28 cellular contexts compared by ENCODE assay signal in the genomic region with DNA sequence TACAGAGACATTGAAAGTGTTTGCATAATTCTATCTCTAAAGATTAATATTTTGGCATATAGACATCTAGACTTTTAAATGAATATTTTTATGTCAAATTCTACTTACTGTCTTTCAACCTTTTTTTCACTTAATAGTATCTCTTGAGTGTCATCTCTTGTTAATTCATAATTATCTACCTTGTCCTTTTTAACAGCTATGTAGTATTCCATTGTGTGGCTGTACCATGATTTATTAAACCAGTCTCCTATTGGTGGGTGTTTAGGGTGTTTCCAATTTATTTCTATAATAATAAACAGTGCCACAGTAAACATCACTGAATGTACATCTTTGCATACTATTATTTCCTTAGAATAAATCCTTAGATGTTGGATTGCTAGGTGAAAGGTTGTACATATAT. TPM values are rescaled to one million over a fixed set of nuclear protein-coding genes. Genes with fewer than 3 reads are reported as not detected.
DNase-seq lines count a peak whose midpoint lies in the region; ATAC-seq, FAIRE-seq and TF ChIP-seq lines count a peak whose summit lies in the region.
"Had no signal": no experiment of that assay in that cellular context is flagged by ENCODE, and none has a peak within 500 bp of the region (broad histone marks: within the 10 kb centered on the region; RNA-seq: fewer than 3 reads in every experiment).

No MANE protein-coding gene starts in this region.

- TF ChIP-seq EP300 in K562 (IDR thresholded peaks at IDR 0.05; ENCODE audit: low read length) (no peak), SK-N-SH (IDR thresholded peaks at IDR 0.05; ENCODE audit: borderline replicate concordance in 1 of 2, low read depth in 1 of 2, low read length in 1 of 2) (no peak)

- peaks cover 0 to 5% (median 0%) of the 10 kb centered on the region in 7 donors for H3K9me3 Mint-ChIP-seq in CD14-positive monocyte
- H3K9me3 Mint-ChIP-seq: CD4-positive, alpha-beta memory T cell; CD8-positive, alpha-beta memory T cell had no signal

- intact Hi-C loops in CD14-positive monocyte (cut with micrococcal nuclease): loop anchor here in 1 of 2 donors (5.0 kb wide), 1 partner anchor 38 kb away; no protein-coding TSS in a partner anchor
- intact Hi-C loops in K562 (cut with micrococcal nuclease): loop anchor here (10.0 kb wide), 1 partner anchor 331 kb away; the partner anchor contains the start of gene CCDC42
- intact Hi-C loops in spleen (cut with DNase I; ENCODE audit: low total_unique reads): loop anchor here (5.0 kb wide), 1 partner anchor 333 kb away; no protein-coding TSS in a partner anchor

- H3K36me3 ChIP-seq in K562 (ENCODE audit: control insufficient read depth, insufficient read depth, low read length): no peaks in the 10 kb centered on the region
- no peaks in the 10 kb centered on the region for H3K36me3 ChIP-seq in spleen
- H3K36me3 ChIP-seq in SK-N-SH (replicated peaks in 1 of 2; ENCODE audit: control insufficient read depth in 1 of 2, insufficient read depth in 2 of 2, low read length in 1 of 2): no peaks in the 10 kb centered on the region
- H3K36me3 ChIP-seq: BLaER1 treated with 17β-estradiol and CSF1 and Interleukin-3, amounts not matched to agents 10 nM and 100 nM had no signal

- in situ Hi-C loops in K562 (cut with MboI): no loop called here

- H3K36me3 Mint-ChIP-seq in CD14-positive monocyte: peaks cover 0 to 11% of the 10 kb centered on the region in 2 donors
- H3K36me3 Mint-ChIP-seq: CD4-positive, alpha-beta memory T cell; CD4-positive, CD25-positive, alpha-beta regulatory T cell; CD8-positive, alpha-beta memory T cell had no signal

- H3K4me1 Mint-ChIP-seq in CD14-positive monocyte: peaks cover 79% of the 10 kb centered on the region

- H3K27me3 ChIP-seq in K562 (ENCODE audit: control insufficient read depth in 2 of 2, insufficient read depth in 2 of 2, low read length in 2 of 2): no peaks in the 10 kb centered on the region
- peaks cover 0 to 40% (median 0%) of the 10 kb centered on the region in 7 donors for H3K27me3 ChIP-seq in spleen (replicated peaks in 1 of 7)
- H3K27me3 ChIP-seq in SK-N-SH (ENCODE audit: insufficient read depth): peaks cover 31% of the 10 kb centered on the region; the same call in 1 of the 2 replicates
- H3K27me3 ChIP-seq: BLaER1 treated with 17β-estradiol and CSF1 and Interleukin-3, amounts not matched to agents 10 nM and 100 nM had no signal

- no peak for ATAC-seq in K562
- ATAC-seq: A549, GM12878 had no signal

- H3K9me2 ChIP-seq in SK-N-SH: no peaks in the 10 kb centered on the region

- H3K9ac ChIP-seq in K562 (ENCODE audit: insufficient read depth in 1 of 2, low read depth in 2 of 2, low read length in 2 of 2): no peak overlapping the region
- no peak overlapping the region for H3K9ac ChIP-seq in SK-N-SH
- H3K9ac ChIP-seq: BLaER1 treated with 17β-estradiol and CSF1 and Interleukin-3, amounts not matched to agents 10 nM and 100 nM had no signal

- H3K4me1 ChIP-seq in K562 (replicated peaks in 1 of 2; ENCODE audit: control insufficient read depth in 2 of 2, insufficient read depth in 2 of 2, low read length in 2 of 2): peaks cover 3 to 19% of the 10 kb centered on the region in 2 experiments; a peak in 3 of 5 replicates
- peaks cover 0 to 21% (median 9%) of the 10 kb centered on the region in 6 donors for H3K4me1 ChIP-seq in spleen
- no peaks in the 10 kb centered on the region for H3K4me1 ChIP-seq in SK-N-SH (ENCODE audit: control insufficient read depth in 1 of 2, insufficient read depth in 2 of 2, low read depth in 1 of 2, low read length in 1 of 2)

- peak overlapping the region in 1 of 7 donors; percentile 94 for H3K27ac Mint-ChIP-seq in CD14-positive monocyte
- H3K27ac Mint-ChIP-seq: B cell had no signal

- TF ChIP-seq CTCF in CD14-positive monocyte (IDR thresholded peaks at IDR 0.05): no peak
- no peak for TF ChIP-seq CTCF in K562 (IDR thresholded peaks at IDR 0.05 in 2 of 3, conservative IDR thresholded peaks at IDR 0.05 in 1 of 3; ENCODE audit: insufficient read depth in 2 of 3, low read depth in 1 of 3, low read length in 3 of 3)
- TF ChIP-seq CTCF in spleen (IDR thresholded peaks at IDR 0.05 in 8 of 11, conservative IDR thresholded peaks at IDR 0.05 in 3 of 11): no peak
- no peak for TF ChIP-seq CTCF in SK-N-SH (IDR thresholded peaks at IDR 0.05)

- no peaks in the 10 kb centered on the region for H3K79me2 ChIP-seq in K562 (ENCODE audit: control insufficient read depth, insufficient read depth, low read length)
- H3K79me2 ChIP-seq in SK-N-SH (ENCODE audit: insufficient read depth): no peaks in the 10 kb centered on the region

- DNase-seq in CD14-positive monocyte (ENCODE audit: low spot score): no peak
- no peak for DNase-seq in K562 (ENCODE audit: extremely low read depth in 1 of 4, low spot score in 3 of 4)
- no peak for DNase-seq in spleen
- DNase-seq in SK-N-SH: no peak
- DNase-seq in NOMO-1 treated with DMSO at 0.1 percent for 48 hours (lab: John Stamatoyannopoulos, UW; ENCODE audit: unreplicated experiment): no peak
- DNase-seq: AML-193; CD4-positive, CD25-positive, alpha-beta regulatory T cell; CD8-positive, alpha-beta memory T cell; COR-L47; DMS 273 treated with DMSO at 0.1 percent for 48 hours; DMS153; DMS53; DMS79; DND-41; EL; GDM1 had no signal

- POLR2A ChIA-PET in K562 (lab: Yijun Ruan, JAX): no interaction called here
- POLR2A ChIA-PET in SK-N-SH (lab: Yijun Ruan, JAX): no interaction called here

- BruUV-seq in K562 (replicated peaks; lab: Mats Ljungman, UMichigan): no TSS peak

- no peaks in the 10 kb centered on the region for H3F3A ChIP-seq in SK-N-SH (replicated peaks; ENCODE audit: insufficient read depth)

- no peak overlapping the region for H3K4me3 ChIP-seq in K562
- peak overlapping the region in 3 of 8 donors; percentile 15 to 56 (median 25) for H3K4me3 ChIP-seq in spleen
- no peak overlapping the region for H3K4me3 ChIP-seq in SK-N-SH (ENCODE audit: low read depth in 2 of 2, low read length in 1 of 2)
- H3K4me3 ChIP-seq: A549; BLaER1 treated with 17β-estradiol and CSF1 and Interleukin-3, amounts not matched to agents 10 nM and 100 nM; GM12878 had no signal

- FAIRE-seq in K562 (lab: Jason Lieb, UNC): no peak
- FAIRE-seq: A549, GM12878, GM12892, GM18507 had no signal

- H3K4me3 Mint-ChIP-seq in CD14-positive monocyte: peak overlapping the region; percentile 41 to 85
- H3K4me3 Mint-ChIP-seq: B cell; CD4-positive, CD25-positive, alpha-beta regulatory T cell; CD8-positive, alpha-beta memory T cell had no signal

- TF ChIP-seq RAD21 in K562 (CRISPR knock-in tag; conservative IDR thresholded peaks at IDR 0.05 in 1 of 2, IDR thresholded peaks at IDR 0.05 in 1 of 2) (no peak), SK-N-SH (IDR thresholded peaks at IDR 0.05; ENCODE audit: low read length) (no peak)

- H3K27ac ChIP-seq in K562 (ENCODE audit: extremely low read depth, low read depth, low read length) (no peak overlapping the region), spleen (peak overlapping the region in 6 of 8 donors; percentile 61 to 91 (median 81)), SK-N-SH (ENCODE audit: low read depth in 2 of 2, low read length in 1 of 2) (no peak overlapping the region)
- H3K27ac ChIP-seq: 22Rv1; A549; BLaER1 treated with 17β-estradiol and CSF1 and Interleukin-3, amounts not matched to agents 10 nM and 100 nM; C4-2B had no signal

- H4K20me1 ChIP-seq in K562 (replicated peaks; ENCODE audit: control insufficient read depth, insufficient read depth, low read length): no peaks in the 10 kb centered on the region
- no peaks in the 10 kb centered on the region for H4K20me1 ChIP-seq in SK-N-SH (ENCODE audit: insufficient read depth)
- H4K20me1 ChIP-seq: BLaER1 treated with 17β-estradiol and CSF1 and Interleukin-3, amounts not matched to agents 10 nM and 100 nM had no signal

- CTCF ChIA-PET in K562 (lab: Yijun Ruan, JAX; ENCODE audit: low intra/inter-chr PET ratio) (no interaction called here), SK-N-SH (lab: Yijun Ruan, JAX) (interaction anchor here (1.1 kb wide), 1 partner anchor 332 kb away, joined by 4 read pairs; no protein-coding TSS in a partner anchor)

- no peak overlapping the region for H2AFZ ChIP-seq in K562 (ENCODE audit: low read depth, low read length)
- no peak overlapping the region for H2AFZ ChIP-seq in SK-N-SH (ENCODE audit: low read depth)

- H3K9me1 ChIP-seq in K562 (ENCODE audit: control insufficient read depth, insufficient read depth, low read length): no peaks in the 10 kb centered on the region

- peaks cover 0 to 7% (median 3%) of the 10 kb centered on the region in 3 donors for H3K27me3 Mint-ChIP-seq in CD14-positive monocyte (ENCODE audit: low read depth in 3 of 3)

- H3K9me3 ChIP-seq in K562 (replicated peaks; ENCODE audit: control insufficient read depth, insufficient read depth, low read depth, low read length) (no peaks in the 10 kb centered on the region), spleen (peaks cover 0 to 5% (median 0%) of the 10 kb centered on the region in 8 donors), SK-N-SH (no peaks in the 10 kb centered on the region)
- H3K9me3 ChIP-seq: A549 had no signal

- TF ChIP-seq POLR2A in K562 (conservative IDR thresholded peaks at IDR 0.05): no peak
- no peak for TF ChIP-seq POLR2A in spleen (IDR thresholded peaks at IDR 0.05)

- H3K4me2 ChIP-seq in K562 (ENCODE audit: insufficient read depth, low read length): no peak overlapping the region
- H3K4me2 ChIP-seq in SK-N-SH: no peak overlapping the region
- H3K4me2 ChIP-seq: A549 had no signal

RNA-seq across cellular contexts. Expression of gene RNF222, which starts 16.3 kb away (rescaled TPM):
- polyA plus RNA-seq in CD14-positive monocyte (not detected), K562 (2011; rRNA removed) (not detected in 2 replicates), K562 (2014; fragmentation: Illumina TruSeq; extraction: Trizol) (not detected in 2 replicates), K562 (2014; fragmentation: Nextera tagmentation; extraction: Ambion mirVana) (not detected), K562 (2014; rRNA removed) (not detected in 2 replicates), spleen (under 1 TPM in 2 of 3 donors, not detected in 1; 0.03 to 0.05 TPM), SK-N-SH (2012; rRNA removed) (not detected in 2 replicates)
- total RNA-seq in K562 (2011; cell fraction: chromatin; rRNA removed; ENCODE audit: low replicate concordance): not detected in 2 replicates
- total RNA-seq in K562 (2011; cell fraction: nucleolus; rRNA removed): not detected in 2 replicates
- not detected in 2 replicates for total RNA-seq in K562 (2011; cell fraction: nucleoplasm; rRNA removed)
- total RNA-seq in K562 (2014; rRNA removed) (0.08 TPM in 1 of 2 replicates, not detected in the other), K562 (2014; rRNA removed; fragmentation: Illumina TruSeq; extraction: Trizol) (0.06 TPM in 1 of 2 replicates, not detected in the other), K562 (2015; rRNA removed; fragmentation: Illumina TruSeq; extraction: Trizol) (not detected in 2 replicates), K562 (2021) (not detected in 2 replicates), spleen (not detected)
- polyA plus RNA-seq in K562 (2011; cell fraction: cytosol; rRNA removed): not detected in 2 replicates
- not detected in 2 replicates for polyA plus RNA-seq in K562 (2011; cell fraction: nucleus; rRNA removed)
- 0.03 and 0.04 TPM in 2 replicates for polyA plus RNA-seq in K562 (2012)
- polyA minus RNA-seq in K562 (2011; rRNA and poly(A)+ RNA removed): not detected in 2 replicates
- not detected in 2 replicates for polyA minus RNA-seq in K562 (2011; cell fraction: cytosol; rRNA and poly(A)+ RNA removed)
- polyA minus RNA-seq in K562 (2011; cell fraction: nucleus; rRNA and poly(A)+ RNA removed): not detected in 2 replicates
- polyA plus RNA-seq in SK-N-SH (2012; cell fraction: cytosol; rRNA removed): not detected in 2 replicates
- polyA plus RNA-seq in SK-N-SH (2012; cell fraction: nucleus; rRNA removed): not detected in 2 replicates
- total RNA-seq: A172; B cell; CD8-positive, alpha-beta memory T cell; Daoy; GM12878 had no signal
- polyA plus RNA-seq: A549, BJ, GM12878 had no signal

RNA-seq across cellular contexts. Expression of gene NDEL1, which starts 21.7 kb away (rescaled TPM):
- 10 to 100 TPM; 29.8 to 39.7 TPM for polyA plus RNA-seq in CD14-positive monocyte
- total RNA-seq in K562 (2011; cell fraction: chromatin; rRNA removed; ENCODE audit: low replicate concordance): 67.3 and 150 TPM in 2 replicates
- total RNA-seq in K562 (2011; cell fraction: nucleolus; rRNA removed): 50.3 and 51.5 TPM in 2 replicates
- total RNA-seq in K562 (2011; cell fraction: nucleoplasm; rRNA removed): 71.7 and 72.9 TPM in 2 replicates
- 17.3 and 19.0 TPM in 2 replicates for total RNA-seq in K562 (2014; rRNA removed)
- total RNA-seq in K562 (2014; rRNA removed; fragmentation: Illumina TruSeq; extraction: Trizol): 21.1 and 25.3 TPM in 2 replicates
- total RNA-seq in K562 (2015; rRNA removed; fragmentation: Illumina TruSeq; extraction: Trizol): 22.7 and 23.7 TPM in 2 replicates
- 23.5 and 26.6 TPM in 2 replicates for total RNA-seq in K562 (2021)
- polyA plus RNA-seq in K562 (2011; rRNA removed): 29.1 and 30.5 TPM in 2 replicates
- polyA plus RNA-seq in K562 (2011; cell fraction: cytosol; rRNA removed): 29.5 and 36.3 TPM in 2 replicates
- polyA plus RNA-seq in K562 (2011; cell fraction: nucleus; rRNA removed): 70.1 and 75.1 TPM in 2 replicates
- 19.6 and 20.6 TPM in 2 replicates for polyA plus RNA-seq in K562 (2012)
- 26.9 and 28.6 TPM in 2 replicates for polyA plus RNA-seq in K562 (2014; fragmentation: Illumina TruSeq; extraction: Trizol)
- 1 to 10 TPM in 1 of 2 experiments, under 1 TPM in 1; 0.86 to 2.0 TPM for polyA plus RNA-seq in K562 (2014; fragmentation: Nextera tagmentation; extraction: Ambion mirVana)
- polyA plus RNA-seq in K562 (2014; rRNA removed): 29.2 and 38.7 TPM in 2 replicates
- polyA minus RNA-seq in K562 (2011; rRNA and poly(A)+ RNA removed): 29.0 and 31.7 TPM in 2 replicates
- 10.7 and 14.2 TPM in 2 replicates for polyA minus RNA-seq in K562 (2011; cell fraction: cytosol; rRNA and poly(A)+ RNA removed)
- 28.3 and 50.1 TPM in 2 replicates for polyA minus RNA-seq in K562 (2011; cell fraction: nucleus; rRNA and poly(A)+ RNA removed)
- total RNA-seq in spleen: 100 to 1,000 TPM in 3 of 7 donors, 10 to 100 TPM in 4; 67.7 to 141 (median 90.5) TPM
- polyA plus RNA-seq in spleen: 10 to 100 TPM; 11.6 to 26.0 (median 13.6) TPM
- 49.5 and 58.6 TPM in 2 replicates for polyA plus RNA-seq in SK-N-SH (2012; rRNA removed)
- 45.2 and 46.2 TPM in 2 replicates for polyA plus RNA-seq in SK-N-SH (2012; cell fraction: cytosol; rRNA removed)
- polyA plus RNA-seq in SK-N-SH (2012; cell fraction: nucleus; rRNA removed): 66.3 and 89.2 TPM in 2 replicates

RNA-seq across cellular contexts. Expression of gene RPL26, which starts 30.9 kb away (rescaled TPM):
- polyA plus RNA-seq in CD14-positive monocyte (100 to 1,000 TPM; 859 to 884 TPM), K562 (2011; rRNA removed) (3,982 and 4,074 TPM in 2 replicates), K562 (2014; fragmentation: Illumina TruSeq; extraction: Trizol) (3,435 and 3,978 TPM in 2 replicates), K562 (2014; fragmentation: Nextera tagmentation; extraction: Ambion mirVana) (1,000 to 10,000 TPM; 1,706 to 1,892 TPM), K562 (2014; rRNA removed) (3,525 and 3,633 TPM in 2 replicates), spleen (1,000 to 10,000 TPM; 5,013 to 7,063 (median 6,510) TPM), SK-N-SH (2012; rRNA removed) (4,770 and 5,684 TPM in 2 replicates)
- total RNA-seq in K562 (2011; cell fraction: chromatin; rRNA removed; ENCODE audit: low replicate concordance): 244 and 334 TPM in 2 replicates
- total RNA-seq in K562 (2011; cell fraction: nucleolus; rRNA removed): 298 and 337 TPM in 2 replicates
- 567 and 1,126 TPM in 2 replicates for total RNA-seq in K562 (2011; cell fraction: nucleoplasm; rRNA removed)
- total RNA-seq in K562 (2014; rRNA removed) (1,785 and 2,781 TPM in 2 replicates), K562 (2014; rRNA removed; fragmentation: Illumina TruSeq; extraction: Trizol) (3,633 and 3,959 TPM in 2 replicates), K562 (2015; rRNA removed; fragmentation: Illumina TruSeq; extraction: Trizol) (2,809 and 2,904 TPM in 2 replicates), K562 (2021) (1,474 and 1,702 TPM in 2 replicates), spleen (1,000 to 10,000 TPM; 1,067 to 3,608 (median 1,651) TPM)
- 925 and 2,470 TPM in 2 replicates for polyA plus RNA-seq in K562 (2011; cell fraction: cytosol; rRNA removed)
- polyA plus RNA-seq in K562 (2011; cell fraction: nucleus; rRNA removed): 415 and 1,025 TPM in 2 replicates
- 3,098 and 3,525 TPM in 2 replicates for polyA plus RNA-seq in K562 (2012)
- polyA minus RNA-seq in K562 (2011; rRNA and poly(A)+ RNA removed): 2,832 and 3,117 TPM in 2 replicates
- polyA minus RNA-seq in K562 (2011; cell fraction: cytosol; rRNA and poly(A)+ RNA removed): 387 and 436 TPM in 2 replicates
- 92.8 and 251 TPM in 2 replicates for polyA minus RNA-seq in K562 (2011; cell fraction: nucleus; rRNA and poly(A)+ RNA removed)
- 7,597 and 10,418 TPM in 2 replicates for polyA plus RNA-seq in SK-N-SH (2012; cell fraction: cytosol; rRNA removed)
- 774 and 1,084 TPM in 2 replicates for polyA plus RNA-seq in SK-N-SH (2012; cell fraction: nucleus; rRNA removed)

Comparison
In these comparisons a context has a peak if more than half of its experiments do, and no peak if none do; other contexts are left out.
1. H3K27ac ChIP-seq: peak in spleen (6 of 8); none in K562 (single experiment) and SK-N-SH (0 of 2).